9 cellular contexts compared by ENCODE assay signal in the genomic region with DNA sequence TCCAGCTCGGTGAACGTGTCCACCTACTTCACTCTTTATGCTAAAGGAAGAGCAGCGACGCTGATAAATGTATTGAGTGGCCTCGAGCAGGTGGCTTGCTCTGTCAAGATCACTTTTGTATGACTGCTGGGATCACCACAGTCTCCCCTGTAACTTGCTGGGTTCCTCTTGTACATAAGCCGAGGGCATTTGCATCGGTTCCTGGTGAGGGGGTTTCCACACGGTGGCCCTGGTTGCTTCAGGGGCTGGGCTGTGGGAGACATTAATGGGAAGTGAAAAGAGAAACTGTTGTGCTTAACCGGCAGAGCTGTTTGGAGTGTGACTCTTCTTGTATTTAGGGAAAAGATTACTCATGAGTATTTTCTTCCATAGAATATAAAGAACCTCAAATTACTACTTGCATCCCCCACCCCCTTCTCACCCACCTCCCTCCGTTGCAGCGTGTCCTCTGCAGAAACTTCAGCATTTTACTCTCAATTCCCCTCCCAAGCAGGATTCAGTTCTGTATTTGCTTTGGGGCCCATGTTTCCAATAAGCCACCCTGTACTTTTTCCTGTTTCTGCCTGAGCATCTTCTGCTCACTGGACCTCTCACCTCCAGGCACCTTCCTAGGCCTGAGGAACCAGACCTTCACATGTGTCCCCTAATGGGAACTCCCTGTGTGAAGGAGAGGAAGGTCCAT.
A peak's percentile ranks its signal among the peaks of the same experiment; 100 is the strongest.
DNase-seq lines count a peak whose midpoint lies in the region; ATAC-seq and TF ChIP-seq lines count a peak whose summit lies in the region.
"Had no signal": no experiment of that assay in that cellular context is flagged by ENCODE, and none has a peak within 500 bp of the region (broad histone marks: within the 10 kb centered on the region; RNA-seq: fewer than 3 reads in every experiment).

No MANE protein-coding gene starts in this region.

- H2BK12ac ChIP-seq in trophoblast cell (ENCODE audit: low read length) = no peak overlapping the region

- no peaks in the 10 kb centered on the region for H3K9me3 Mint-ChIP-seq in activated T-helper 2 cell treated with anti-CD3 and anti-CD28 coated beads, Interferon-gamma antibody, Interleukin-2, Interleukin-4, amounts not matched to agents 10 μg/mL and 5 μg/mL and 100 μg/mL, durations not matched to agents 14 hours and 24 hours and 36 hours
- no peaks in the 10 kb centered on the region for H3K9me3 Mint-ChIP-seq in progenitor cell of endocrine pancreas (ENCODE audit: low read depth)

- H3K27me3 ChIP-seq in trophoblast cell (ENCODE audit: insufficient read depth, low read length) = no peaks in the 10 kb centered on the region
- no peaks in the 10 kb centered on the region for H3K27me3 ChIP-seq in brain microvascular endothelial cell (replicated peaks)

- H3K27ac Mint-ChIP-seq in activated T-helper 2 cell treated with anti-CD3 and anti-CD28 coated beads, Interferon-gamma antibody, Interleukin-2, Interleukin-4, amounts not matched to agents 10 μg/mL and 5 μg/mL and 100 μg/mL, durations not matched to agents 14 hours and 24 hours and 36 hours = peak overlapping the region; percentile 87
- H3K27ac Mint-ChIP-seq in progenitor cell of endocrine pancreas = no peak overlapping the region

- H2AK5ac ChIP-seq in trophoblast cell (ENCODE audit: low read length) = no peak overlapping the region

- H4K12ac ChIP-seq in trophoblast cell (ENCODE audit: low read depth, low read length) = no peak overlapping the region

- no peak overlapping the region for H3K4me3 Mint-ChIP-seq in activated T-helper 2 cell treated with anti-CD3 and anti-CD28 coated beads, Interferon-gamma antibody, Interleukin-2, Interleukin-4, amounts not matched to agents 10 μg/mL and 5 μg/mL and 100 μg/mL, durations not matched to agents 14 hours and 24 hours and 36 hours (ENCODE audit: low read depth)
- no peak overlapping the region for H3K4me3 Mint-ChIP-seq in progenitor cell of endocrine pancreas (ENCODE audit: low read depth)

- DNase-seq in Kasumi-1 (lab: John Stamatoyannopoulos, UW) = peak; percentile 45 to 51
- DNase-seq in activated T-helper 2 cell treated with anti-CD3 and anti-CD28 coated beads, Interferon-gamma antibody, Interleukin-2, Interleukin-4, amounts not matched to agents 10 μg/mL and 5 μg/mL and 100 μg/mL, durations not matched to agents 14 hours and 24 hours and 36 hours (ENCODE audit: low spot score) = peak; percentile 12
- DNase-seq in trophoblast cell = peak; percentile 30 to 42
- no peak for DNase-seq in brain microvascular endothelial cell
- DNase-seq in NCI-H128 (lab: John Stamatoyannopoulos, UW; ENCODE audit: unreplicated experiment) = no peak
- DNase-seq in progenitor cell of endocrine pancreas (ENCODE audit: low spot score, unreplicated experiment) = no peak

- H3K4me1 Mint-ChIP-seq in activated T-helper 2 cell treated with anti-CD3 and anti-CD28 coated beads, Interferon-gamma antibody, Interleukin-2, Interleukin-4, amounts not matched to agents 10 μg/mL and 5 μg/mL and 100 μg/mL, durations not matched to agents 14 hours and 24 hours and 36 hours (ENCODE audit: low read depth) = peaks cover 65% of the 10 kb centered on the region
- H3K4me1 Mint-ChIP-seq in progenitor cell of endocrine pancreas (ENCODE audit: low read depth) = peaks cover 41% of the 10 kb centered on the region

- H2BK5ac ChIP-seq in trophoblast cell (ENCODE audit: low read depth, low read length, poor library complexity) = no peak overlapping the region

- H3K9me3 ChIP-seq in trophoblast cell (ENCODE audit: insufficient read depth, low read depth, low read length) = no peaks in the 10 kb centered on the region

- H3K18ac ChIP-seq in trophoblast cell (ENCODE audit: low read length) = no peak overlapping the region

- no peak overlapping the region for H4K8ac ChIP-seq in trophoblast cell (ENCODE audit: low read depth, low read length)

- no peak overlapping the region for H4K91ac ChIP-seq in trophoblast cell (ENCODE audit: low read depth, low read length)

- H2AFZ ChIP-seq in trophoblast cell (ENCODE audit: insufficient read depth, low read length, poor library complexity) = no peak overlapping the region

- H2BK120ac ChIP-seq in trophoblast cell (ENCODE audit: insufficient read depth, low read length, poor library complexity) = no peak overlapping the region

- H3K36me3 ChIP-seq in trophoblast cell (ENCODE audit: control insufficient read depth in 1 of 2, insufficient read depth in 2 of 2, low read length in 2 of 2) (peaks cover 0 to 3% of the 10 kb centered on the region in 2 experiments), brain microvascular endothelial cell (replicated peaks) (peaks cover 1% of the 10 kb centered on the region)

- in situ Hi-C loops in brain microvascular endothelial cell (cut with HindIII; ENCODE audit: low pct_ligation_motif_present, low sequenced_read_pairs) = no loop called here

- no peaks in the 10 kb centered on the region for H3K79me2 ChIP-seq in trophoblast cell (ENCODE audit: control insufficient read depth, insufficient read depth, low read length, poor library complexity)

- H3K23ac ChIP-seq in trophoblast cell (ENCODE audit: low read length) = no peak overlapping the region

- no peak overlapping the region for H3K4me2 ChIP-seq in trophoblast cell (ENCODE audit: low read length)

- WGBS in trophoblast cell (ENCODE audit: extremely low coverage, insufficient coverage, insufficient read length) = no CpG with 5 or more reads among the region's 11 CpGs

- intact Hi-C loops in activated T-helper 2 cell treated with anti-CD3 and anti-CD28 coated beads, Interferon-gamma antibody, Interleukin-2, Interleukin-4, amounts not matched to agents 10 μg/mL and 5 μg/mL and 100 μg/mL, durations not matched to agents 14 hours and 24 hours and 36 hours (cut with micrococcal nuclease) = loop anchor here (1.0 to 5.0 kb wide), 10 partner anchors 57 to 254 kb away; a partner anchor contains a TSS

- H3K4me1 ChIP-seq in trophoblast cell (ENCODE audit: control insufficient read depth in 1 of 2, insufficient read depth in 2 of 2, low read length in 2 of 2) = no peaks in the 10 kb centered on the region

- H3K27ac ChIP-seq in trophoblast cell (ENCODE audit: low read depth, low read length) (no peak overlapping the region), brain microvascular endothelial cell (no peak overlapping the region)

- no peak overlapping the region for H3K9ac ChIP-seq in trophoblast cell (ENCODE audit: low read length)

- H3K4me3 ChIP-seq in trophoblast cell (ENCODE audit: low read depth, low read length) = no peak overlapping the region
- H3K4me3 ChIP-seq in brain microvascular endothelial cell (ENCODE audit: low read depth, low read length) = no peak overlapping the region
- H3K4me3 ChIP-seq: K562 had no signal

- H3K27me3 Mint-ChIP-seq in activated T-helper 2 cell treated with anti-CD3 and anti-CD28 coated beads, Interferon-gamma antibody, Interleukin-2, Interleukin-4, amounts not matched to agents 10 μg/mL and 5 μg/mL and 100 μg/mL, durations not matched to agents 14 hours and 24 hours and 36 hours (ENCODE audit: low read depth) = no peaks in the 10 kb centered on the region
- no peaks in the 10 kb centered on the region for H3K27me3 Mint-ChIP-seq in progenitor cell of endocrine pancreas

- peaks cover 55% of the 10 kb centered on the region for H3K36me3 Mint-ChIP-seq in activated T-helper 2 cell treated with anti-CD3 and anti-CD28 coated beads, Interferon-gamma antibody, Interleukin-2, Interleukin-4, amounts not matched to agents 10 μg/mL and 5 μg/mL and 100 μg/mL, durations not matched to agents 14 hours and 24 hours and 36 hours (ENCODE audit: low read depth)
- H3K36me3 Mint-ChIP-seq in progenitor cell of endocrine pancreas (ENCODE audit: insufficient read depth) = peaks cover 24% of the 10 kb centered on the region

- no peak for TF ChIP-seq CTCF in brain microvascular endothelial cell (IDR thresholded peaks at IDR 0.05; ENCODE audit: low read depth, low read length, missing control alignments)
- TF ChIP-seq CTCF in progenitor cell of endocrine pancreas (IDR thresholded peaks at IDR 0.05; ENCODE audit: unreplicated experiment) = no peak

- no peak overlapping the region for H3K4ac ChIP-seq in trophoblast cell (ENCODE audit: low read depth, low read length)

- ATAC-seq in GM18498 (IDR thresholded peaks at IDR 0.05; ENCODE audit: unreplicated experiment) (peak; percentile 89), GM21576 (IDR thresholded peaks at IDR 0.05; ENCODE audit: unreplicated experiment) (peak; percentile 93)

- H3K79me1 ChIP-seq in trophoblast cell (ENCODE audit: low read length) = no peaks in the 10 kb centered on the region

- no peak overlapping the region for H3K14ac ChIP-seq in trophoblast cell (ENCODE audit: low read length)

Comparison
In these comparisons a context has a peak if more than half of its experiments do, and no peak if none do; other contexts are left out.
1. DNase-seq: peak in Kasumi-1 (2 of 2), activated T-helper 2 cell treated with anti-CD3 and anti-CD28 coated beads, Interferon-gamma antibody, Interleukin-2, Interleukin-4, amounts not matched to agents 10 μg/mL and 5 μg/mL and 100 μg/mL, durations not matched to agents 14 hours and 24 hours and 36 hours (single experiment) and trophoblast cell (2 of 2); none in brain microvascular endothelial cell (single experiment), NCI-H128 (single experiment) and progenitor cell of endocrine pancreas (single experiment).